ENCODE assay signal across 8 cellular contexts in genomic region chr16:2883027-2883846, GRCh38. TPM values are rescaled to one million over a fixed set of nuclear protein-coding genes. Genes with fewer than 3 reads are reported as not detected.
DNase-seq lines count a peak whose midpoint lies in the region; ATAC-seq and TF ChIP-seq lines count a peak whose summit lies in the region.

Gene FLYWCH2, plus strand, starts transcription at chr16:2883215. Its CDS starts 13,235 bp downstream, at chr16:2896450.

- peak within 1 kb of the TSS; percentile 81 to 95 (median 92) for H3K4me3 Mint-ChIP-seq in IgD-negative memory B cell

- no peaks in the 10 kb centered on the region for H3K27me3 Mint-ChIP-seq in IgD-negative memory B cell

- H3K4me1 ChIP-seq in mucosa of descending colon (ENCODE audit: low read depth) = peaks cover 6% of the 10 kb centered on the region

- no peaks in the 10 kb centered on the region for H3K9me3 ChIP-seq in mucosa of descending colon

- TF ChIP-seq CTCF in epithelial cell of esophagus (IDR thresholded peaks at IDR 0.05; ENCODE audit: insufficient read depth, low read depth, low read length, missing control alignments) = no peak
- no peak for TF ChIP-seq CTCF in mucosa of descending colon (IDR thresholded peaks at IDR 0.05)

- no peaks in the 10 kb centered on the region for H3K36me3 ChIP-seq in mucosa of descending colon (ENCODE audit: low read depth)

- intact Hi-C loops in mucosa of descending colon (cut with DNase I, micrococcal nuclease) = no loop called here

- H3K4me3 ChIP-seq in epithelial cell of esophagus (ENCODE audit: low read length) = peak within 1 kb of the TSS; percentile 81
- H3K4me3 ChIP-seq in mucosa of descending colon = peak within 1 kb of the TSS; percentile 73

- peak within 1 kb of the TSS; percentile 57 to 98 (median 75) for H3K27ac Mint-ChIP-seq in IgD-negative memory B cell

- DNase-seq in DMS 273 treated with DMSO at 0.1 percent for 48 hours (lab: John Stamatoyannopoulos, UW) = peak; percentile 89
- DNase-seq in OCI-M2 (lab: John Stamatoyannopoulos, UW; ENCODE audit: unreplicated experiment) = peak; percentile 84
- peak; percentile 100 for DNase-seq in activated T-cell treated with anti-CD3 and anti-CD28 coated beads for 4 hours
- peak; percentile 97 for DNase-seq in epithelial cell of esophagus (ENCODE audit: low read depth)
- peak; percentile 99 to 100 (median 100) for DNase-seq in mucosa of descending colon
- DNase-seq in stimulated activated CD8-positive, alpha-beta memory T cell treated with anti-CD3 and anti-CD28 coated beads, Interleukin-4, amount 100 ng/mL, for 24 hours (ENCODE audit: low read depth) = peak; percentile 99

- ATAC-seq in GM21529 (IDR thresholded peaks at IDR 0.05; ENCODE audit: unreplicated experiment) = peak; percentile 78
- peak; percentile 92 for ATAC-seq in mucosa of descending colon

- no peaks in the 10 kb centered on the region for H3K36me3 Mint-ChIP-seq in IgD-negative memory B cell

- peaks cover 1 to 12% (median 7%) of the 10 kb centered on the region in 3 donors for H3K4me1 Mint-ChIP-seq in IgD-negative memory B cell

- peaks cover 0 to 3% (median 2%) of the 10 kb centered on the region in 3 donors for H3K9me3 Mint-ChIP-seq in IgD-negative memory B cell

RNA-seq across cellular contexts. Expression of gene FLYWCH2, which starts in this region (rescaled TPM):
- polyA plus RNA-seq in IgD-negative memory B cell = 20.8 TPM
- 10 to 100 TPM; 23.3 to 26.9 (median 25.3) TPM for total RNA-seq in mucosa of descending colon

Comparison
In these comparisons a context has a peak if more than half of its experiments do, and no peak if none do; other contexts are left out.
1. Peak in every context shown above with its lines: DNase-seq, ATAC-seq and H3K4me3 ChIP-seq.